In the genomic region with DNA sequence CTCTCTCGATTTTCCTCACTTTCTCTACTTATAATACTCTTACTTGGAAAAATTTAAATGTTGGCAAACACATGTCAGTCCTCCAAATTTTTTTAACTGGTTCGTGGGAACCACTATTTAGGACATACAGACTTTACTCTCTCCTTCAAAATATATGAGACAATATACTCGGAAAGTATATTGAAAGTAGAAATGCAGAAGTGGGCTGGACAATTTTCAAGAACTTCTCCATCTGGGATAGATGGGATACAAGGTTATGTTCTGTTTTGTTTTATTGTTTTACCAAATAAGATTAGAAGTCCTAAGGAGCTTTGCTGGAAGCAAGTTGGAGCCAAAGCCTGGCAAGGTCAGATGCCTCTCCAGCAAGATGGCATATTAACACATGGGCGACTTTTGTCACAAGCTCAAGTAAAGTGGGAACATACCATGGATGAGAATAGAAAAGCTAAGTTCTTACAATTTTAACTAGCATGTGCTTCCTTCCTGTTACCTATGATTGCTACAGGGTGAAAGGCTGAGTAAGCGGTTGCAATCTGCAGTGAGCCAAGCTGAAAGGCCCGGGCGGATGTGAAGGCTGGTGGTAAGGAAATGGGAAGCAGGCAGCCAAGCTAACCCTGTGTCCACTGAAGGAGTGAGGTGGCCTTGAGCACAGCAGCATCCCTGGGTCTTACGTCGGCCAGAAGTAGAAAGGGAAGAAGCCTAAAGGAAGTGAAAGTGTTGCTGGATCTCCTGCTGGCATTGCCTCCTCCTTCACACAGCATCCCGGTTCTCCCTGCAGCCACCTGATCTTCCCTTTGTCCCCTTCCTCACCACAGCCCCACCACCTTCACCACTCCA, we compare ENCODE assay signal across 1 cellular context.
TF ChIP-seq lines count a peak whose summit lies in the region.

No MANE protein-coding gene starts in this region.

TF ChIP-seq in K562, 482 proteins besides CTCF, POLR2A, EP300 and RAD21 (continued from another document and continues in another):
- TF ChIP-seq, protein P1, sequence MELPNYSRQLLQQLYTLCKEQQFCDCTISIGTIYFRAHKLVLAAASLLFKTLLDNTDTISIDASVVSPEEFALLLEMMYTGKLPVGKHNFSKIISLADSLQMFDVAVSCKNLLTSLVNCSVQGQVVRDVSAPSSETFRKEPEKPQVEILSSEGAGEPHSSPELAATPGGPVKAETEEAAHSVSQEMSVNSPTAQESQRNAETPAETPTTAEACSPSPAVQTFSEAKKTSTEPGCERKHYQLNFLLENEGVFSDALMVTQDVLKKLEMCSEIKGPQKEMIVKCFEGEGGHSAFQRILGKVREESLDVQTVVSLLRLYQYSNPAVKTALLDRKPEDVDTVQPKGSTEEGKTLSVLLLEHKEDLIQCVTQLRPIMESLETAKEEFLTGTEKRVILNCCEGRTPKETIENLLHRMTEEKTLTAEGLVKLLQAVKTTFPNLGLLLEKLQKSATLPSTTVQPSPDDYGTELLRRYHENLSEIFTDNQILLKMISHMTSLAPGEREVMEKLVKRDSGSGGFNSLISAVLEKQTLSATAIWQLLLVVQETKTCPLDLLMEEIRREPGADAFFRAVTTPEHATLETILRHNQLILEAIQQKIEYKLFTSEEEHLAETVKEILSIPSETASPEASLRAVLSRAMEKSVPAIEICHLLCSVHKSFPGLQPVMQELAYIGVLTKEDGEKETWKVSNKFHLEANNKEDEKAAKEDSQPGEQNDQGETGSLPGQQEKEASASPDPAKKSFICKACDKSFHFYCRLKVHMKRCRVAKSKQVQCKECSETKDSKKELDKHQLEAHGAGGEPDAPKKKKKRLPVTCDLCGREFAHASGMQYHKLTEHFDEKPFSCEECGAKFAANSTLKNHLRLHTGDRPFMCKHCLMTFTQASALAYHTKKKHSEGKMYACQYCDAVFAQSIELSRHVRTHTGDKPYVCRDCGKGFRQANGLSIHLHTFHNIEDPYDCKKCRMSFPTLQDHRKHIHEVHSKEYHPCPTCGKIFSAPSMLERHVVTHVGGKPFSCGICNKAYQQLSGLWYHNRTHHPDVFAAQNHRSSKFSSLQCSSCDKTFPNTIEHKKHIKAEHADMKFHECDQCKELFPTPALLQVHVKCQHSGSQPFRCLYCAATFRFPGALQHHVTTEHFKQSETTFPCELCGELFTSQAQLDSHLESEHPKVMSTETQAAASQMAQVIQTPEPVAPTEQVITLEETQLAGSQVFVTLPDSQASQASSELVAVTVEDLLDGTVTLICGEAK (IDR thresholded peaks at IDR 0.05) = no peak
- TF ChIP-seq, protein P1 (CRISPR knock-in tag; IDR thresholded peaks at IDR 0.05) = no peak
- TF ChIP-seq, protein P2, sequence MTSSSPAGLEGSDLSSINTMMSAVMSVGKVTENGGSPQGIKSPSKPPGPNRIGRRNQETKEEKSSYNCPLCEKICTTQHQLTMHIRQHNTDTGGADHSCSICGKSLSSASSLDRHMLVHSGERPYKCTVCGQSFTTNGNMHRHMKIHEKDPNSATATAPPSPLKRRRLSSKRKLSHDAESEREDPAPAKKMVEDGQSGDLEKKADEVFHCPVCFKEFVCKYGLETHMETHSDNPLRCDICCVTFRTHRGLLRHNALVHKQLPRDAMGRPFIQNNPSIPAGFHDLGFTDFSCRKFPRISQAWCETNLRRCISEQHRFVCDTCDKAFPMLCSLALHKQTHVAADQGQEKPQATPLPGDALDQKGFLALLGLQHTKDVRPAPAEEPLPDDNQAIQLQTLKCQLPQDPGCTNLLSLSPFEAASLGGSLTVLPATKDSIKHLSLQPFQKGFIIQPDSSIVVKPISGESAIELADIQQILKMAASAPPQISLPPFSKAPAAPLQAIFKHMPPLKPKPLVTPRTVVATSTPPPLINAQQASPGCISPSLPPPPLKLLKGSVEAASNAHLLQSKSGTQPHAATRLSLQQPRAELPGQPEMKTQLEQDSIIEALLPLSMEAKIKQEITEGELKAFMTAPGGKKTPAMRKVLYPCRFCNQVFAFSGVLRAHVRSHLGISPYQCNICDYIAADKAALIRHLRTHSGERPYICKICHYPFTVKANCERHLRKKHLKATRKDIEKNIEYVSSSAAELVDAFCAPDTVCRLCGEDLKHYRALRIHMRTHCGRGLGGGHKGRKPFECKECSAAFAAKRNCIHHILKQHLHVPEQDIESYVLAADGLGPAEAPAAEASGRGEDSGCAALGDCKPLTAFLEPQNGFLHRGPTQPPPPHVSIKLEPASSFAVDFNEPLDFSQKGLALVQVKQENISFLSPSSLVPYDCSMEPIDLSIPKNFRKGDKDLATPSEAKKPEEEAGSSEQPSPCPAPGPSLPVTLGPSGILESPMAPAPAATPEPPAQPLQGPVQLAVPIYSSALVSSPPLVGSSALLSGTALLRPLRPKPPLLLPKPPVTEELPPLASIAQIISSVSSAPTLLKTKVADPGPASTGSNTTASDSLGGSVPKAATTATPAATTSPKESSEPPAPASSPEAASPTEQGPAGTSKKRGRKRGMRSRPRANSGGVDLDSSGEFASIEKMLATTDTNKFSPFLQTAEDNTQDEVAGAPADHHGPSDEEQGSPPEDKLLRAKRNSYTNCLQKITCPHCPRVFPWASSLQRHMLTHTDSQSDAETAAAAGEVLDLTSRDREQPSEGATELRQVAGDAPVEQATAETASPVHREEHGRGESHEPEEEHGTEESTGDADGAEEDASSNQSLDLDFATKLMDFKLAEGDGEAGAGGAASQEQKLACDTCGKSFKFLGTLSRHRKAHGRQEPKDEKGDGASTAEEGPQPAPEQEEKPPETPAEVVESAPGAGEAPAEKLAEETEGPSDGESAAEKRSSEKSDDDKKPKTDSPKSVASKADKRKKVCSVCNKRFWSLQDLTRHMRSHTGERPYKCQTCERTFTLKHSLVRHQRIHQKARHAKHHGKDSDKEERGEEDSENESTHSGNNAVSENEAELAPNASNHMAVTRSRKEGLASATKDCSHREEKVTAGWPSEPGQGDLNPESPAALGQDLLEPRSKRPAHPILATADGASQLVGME (CRISPR knock-in tag; IDR thresholded peaks at IDR 0.05) = peak; percentile 77; the same call in 1 of the 2 replicates
- TF ChIP-seq, protein P3, sequence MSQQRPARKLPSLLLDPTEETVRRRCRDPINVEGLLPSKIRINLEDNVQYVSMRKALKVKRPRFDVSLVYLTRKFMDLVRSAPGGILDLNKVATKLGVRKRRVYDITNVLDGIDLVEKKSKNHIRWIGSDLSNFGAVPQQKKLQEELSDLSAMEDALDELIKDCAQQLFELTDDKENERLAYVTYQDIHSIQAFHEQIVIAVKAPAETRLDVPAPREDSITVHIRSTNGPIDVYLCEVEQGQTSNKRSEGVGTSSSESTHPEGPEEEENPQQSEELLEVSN (IDR thresholded peaks at IDR 0.05; ENCODE audit: borderline replicate concordance in 1 of 2, extremely low read depth in 1 of 2, insufficient read depth in 1 of 2, insufficient read length in 1 of 2, low read depth in 1 of 2, low read length in 1 of 2, poor library complexity in 1 of 2, severe bottlenecking in 1 of 2) = no peak
- TF ChIP-seq, protein P4, sequence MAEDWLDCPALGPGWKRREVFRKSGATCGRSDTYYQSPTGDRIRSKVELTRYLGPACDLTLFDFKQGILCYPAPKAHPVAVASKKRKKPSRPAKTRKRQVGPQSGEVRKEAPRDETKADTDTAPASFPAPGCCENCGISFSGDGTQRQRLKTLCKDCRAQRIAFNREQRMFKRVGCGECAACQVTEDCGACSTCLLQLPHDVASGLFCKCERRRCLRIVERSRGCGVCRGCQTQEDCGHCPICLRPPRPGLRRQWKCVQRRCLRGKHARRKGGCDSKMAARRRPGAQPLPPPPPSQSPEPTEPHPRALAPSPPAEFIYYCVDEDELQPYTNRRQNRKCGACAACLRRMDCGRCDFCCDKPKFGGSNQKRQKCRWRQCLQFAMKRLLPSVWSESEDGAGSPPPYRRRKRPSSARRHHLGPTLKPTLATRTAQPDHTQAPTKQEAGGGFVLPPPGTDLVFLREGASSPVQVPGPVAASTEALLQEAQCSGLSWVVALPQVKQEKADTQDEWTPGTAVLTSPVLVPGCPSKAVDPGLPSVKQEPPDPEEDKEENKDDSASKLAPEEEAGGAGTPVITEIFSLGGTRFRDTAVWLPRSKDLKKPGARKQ (CRISPR knock-in tag; IDR thresholded peaks at IDR 0.05) = no peak
- TF ChIP-seq TOE1 (IDR thresholded peaks at IDR 0.05; ENCODE audit: borderline replicate concordance) (no peak), TOE1 (CRISPR knock-in tag; IDR thresholded peaks at IDR 0.05; ENCODE audit: borderline replicate concordance, low read depth) (no peak), NFE2L1 (tag; IDR thresholded peaks at IDR 0.05; ENCODE audit: borderline replicate concordance, low read depth) (no peak), ETV6 (IDR thresholded peaks at IDR 0.05; ENCODE audit: borderline replicate concordance in 1 of 2, low read depth in 2 of 2, low read length in 1 of 2) (no peak), ETV6 (CRISPR knock-in tag; IDR thresholded peaks at IDR 0.05; ENCODE audit: borderline replicate concordance) (no peak), ZBTB8A (IDR thresholded peaks at IDR 0.05; ENCODE audit: partially characterized antibody) (no peak), CBX5 (IDR thresholded peaks at IDR 0.05; ENCODE audit: borderline replicate concordance, low read depth) (no peak), RFX5 (IDR thresholded peaks at IDR 0.05; ENCODE audit: low read depth, low read length) (no peak), ZKSCAN1 (IDR thresholded peaks at IDR 0.05; ENCODE audit: low read depth, low read length) (no peak), EZH2 (IDR thresholded peaks at IDR 0.05; ENCODE audit: borderline replicate concordance, low read depth, low read length) (no peak), PTRF (tag; IDR thresholded peaks at IDR 0.05) (no peak), TCF7L2 (IDR thresholded peaks at IDR 0.05; ENCODE audit: low read depth, low read length) (no peak)
- TF ChIP-seq, protein P5, sequence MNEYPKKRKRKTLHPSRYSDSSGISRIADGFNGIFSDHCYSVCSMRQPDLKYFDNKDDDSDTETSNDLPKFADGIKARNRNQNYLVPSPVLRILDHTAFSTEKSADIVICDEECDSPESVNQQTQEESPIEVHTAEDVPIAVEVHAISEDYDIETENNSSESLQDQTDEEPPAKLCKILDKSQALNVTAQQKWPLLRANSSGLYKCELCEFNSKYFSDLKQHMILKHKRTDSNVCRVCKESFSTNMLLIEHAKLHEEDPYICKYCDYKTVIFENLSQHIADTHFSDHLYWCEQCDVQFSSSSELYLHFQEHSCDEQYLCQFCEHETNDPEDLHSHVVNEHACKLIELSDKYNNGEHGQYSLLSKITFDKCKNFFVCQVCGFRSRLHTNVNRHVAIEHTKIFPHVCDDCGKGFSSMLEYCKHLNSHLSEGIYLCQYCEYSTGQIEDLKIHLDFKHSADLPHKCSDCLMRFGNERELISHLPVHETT (CRISPR knock-in tag; conservative IDR thresholded peaks at IDR 0.05 in 1 of 2, IDR thresholded peaks at IDR 0.05 in 1 of 2) = no peak
- TF ChIP-seq, protein P6, sequence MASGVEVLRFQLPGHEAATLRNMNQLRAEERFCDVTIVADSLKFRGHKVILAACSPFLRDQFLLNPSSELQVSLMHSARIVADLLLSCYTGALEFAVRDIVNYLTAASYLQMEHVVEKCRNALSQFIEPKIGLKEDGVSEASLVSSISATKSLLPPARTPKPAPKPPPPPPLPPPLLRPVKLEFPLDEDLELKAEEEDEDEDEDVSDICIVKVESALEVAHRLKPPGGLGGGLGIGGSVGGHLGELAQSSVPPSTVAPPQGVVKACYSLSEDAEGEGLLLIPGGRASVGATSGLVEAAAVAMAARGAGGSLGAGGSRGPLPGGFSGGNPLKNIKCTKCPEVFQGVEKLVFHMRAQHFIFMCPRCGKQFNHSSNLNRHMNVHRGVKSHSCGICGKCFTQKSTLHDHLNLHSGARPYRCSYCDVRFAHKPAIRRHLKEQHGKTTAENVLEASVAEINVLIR (CRISPR knock-in tag; IDR thresholded peaks at IDR 0.05) = peak; percentile 54; the same call in 1 of the 2 replicates
- TF ChIP-seq, protein P7, sequence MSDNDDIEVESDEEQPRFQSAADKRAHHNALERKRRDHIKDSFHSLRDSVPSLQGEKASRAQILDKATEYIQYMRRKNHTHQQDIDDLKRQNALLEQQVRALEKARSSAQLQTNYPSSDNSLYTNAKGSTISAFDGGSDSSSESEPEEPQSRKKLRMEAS (CRISPR knock-in tag; IDR thresholded peaks at IDR 0.05) = 0 out of 2 replicates have a peak, but pooled peaks have one; percentile 21
- TF ChIP-seq, protein P8, sequence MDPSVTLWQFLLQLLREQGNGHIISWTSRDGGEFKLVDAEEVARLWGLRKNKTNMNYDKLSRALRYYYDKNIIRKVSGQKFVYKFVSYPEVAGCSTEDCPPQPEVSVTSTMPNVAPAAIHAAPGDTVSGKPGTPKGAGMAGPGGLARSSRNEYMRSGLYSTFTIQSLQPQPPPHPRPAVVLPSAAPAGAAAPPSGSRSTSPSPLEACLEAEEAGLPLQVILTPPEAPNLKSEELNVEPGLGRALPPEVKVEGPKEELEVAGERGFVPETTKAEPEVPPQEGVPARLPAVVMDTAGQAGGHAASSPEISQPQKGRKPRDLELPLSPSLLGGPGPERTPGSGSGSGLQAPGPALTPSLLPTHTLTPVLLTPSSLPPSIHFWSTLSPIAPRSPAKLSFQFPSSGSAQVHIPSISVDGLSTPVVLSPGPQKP (CRISPR knock-in tag; IDR thresholded peaks at IDR 0.05) = no peak
- TF ChIP-seq, protein P9, sequence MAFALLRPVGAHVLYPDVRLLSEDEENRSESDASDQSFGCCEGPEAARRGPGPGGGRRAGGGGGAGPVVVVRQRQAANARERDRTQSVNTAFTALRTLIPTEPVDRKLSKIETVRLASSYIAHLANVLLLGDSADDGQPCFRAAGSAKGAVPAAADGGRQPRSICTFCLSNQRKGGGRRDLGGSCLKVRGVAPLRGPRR (CRISPR knock-in tag; IDR thresholded peaks at IDR 0.05) = no peak
